Comparison of ENCODE assay signal across 1 cellular context in genomic region chrX:11792461-11793421, GRCh38.
TF ChIP-seq lines count a peak whose summit lies in the region.

No MANE protein-coding gene starts in this region.

TF ChIP-seq in GM12878, 131 proteins besides CTCF, POLR2A, EP300 and RAD21 (continued from another document):
- no peak for TF ChIP-seq USF1 (IDR thresholded peaks at IDR 0.05; ENCODE audit: borderline replicate concordance, extremely low read length, insufficient read depth, low read depth, low read length)
- TF ChIP-seq NR2C2 (IDR thresholded peaks at IDR 0.05; ENCODE audit: borderline replicate concordance, control insufficient read depth, insufficient read length, low read depth): no peak
- TF ChIP-seq SMAD1 (IDR thresholded peaks at IDR 0.05; ENCODE audit: low read depth, partially characterized antibody): peak; percentile 97
- no peak; the same call in 1 of the 2 replicates for TF ChIP-seq ESRRA (IDR thresholded peaks at IDR 0.05; ENCODE audit: low read length)
- no peak for TF ChIP-seq FOS (IDR thresholded peaks at IDR 0.05; ENCODE audit: borderline replicate concordance, extremely low read depth, insufficient read length)
- no peak for TF ChIP-seq ATF3 (IDR thresholded peaks at IDR 0.05; ENCODE audit: borderline replicate concordance, extremely low read depth, low read depth, low read length)
- TF ChIP-seq YBX1 (IDR thresholded peaks at IDR 0.05): peak; percentile 88; the same call in 1 of the 2 replicates
- no peak for TF ChIP-seq KDM1A (IDR thresholded peaks at IDR 0.05; ENCODE audit: borderline replicate concordance)
- peak; percentile 72; the same call in 1 of the 2 replicates for TF ChIP-seq BACH1 (IDR thresholded peaks at IDR 0.05; ENCODE audit: borderline replicate concordance)
- no peak for TF ChIP-seq RBBP5 (conservative IDR thresholded peaks at IDR 0.05)
- peak; percentile 96 for TF ChIP-seq NBN (IDR thresholded peaks at IDR 0.05)
- peak; percentile 34; the same call in 1 of the 2 replicates for TF ChIP-seq SIN3A (IDR thresholded peaks at IDR 0.05; ENCODE audit: low read depth, low read length)
- no peak for TF ChIP-seq HDAC6 (IDR thresholded peaks at IDR 0.05; ENCODE audit: unreplicated experiment)
- TF ChIP-seq PBX3 (IDR thresholded peaks at IDR 0.05; ENCODE audit: insufficient replicate concordance, low read depth, low read length): no peak
- no peak for TF ChIP-seq PAX8 (IDR thresholded peaks at IDR 0.05)
- TF ChIP-seq ZNF24 (IDR thresholded peaks at IDR 0.05): no peak; the same call in none of the 2 replicates
- peak; percentile 94 for TF ChIP-seq MTA2 (IDR thresholded peaks at IDR 0.05; ENCODE audit: low read depth)
- TF ChIP-seq SPI1 (IDR thresholded peaks at IDR 0.05; ENCODE audit: borderline replicate concordance, insufficient read depth, low read depth, low read length): no peak
- TF ChIP-seq GABPA (IDR thresholded peaks at IDR 0.05; ENCODE audit: low read depth): no peak; the same call in 1 of the 2 replicates
